23 cellular contexts compared by ENCODE assay signal in the genomic region with DNA sequence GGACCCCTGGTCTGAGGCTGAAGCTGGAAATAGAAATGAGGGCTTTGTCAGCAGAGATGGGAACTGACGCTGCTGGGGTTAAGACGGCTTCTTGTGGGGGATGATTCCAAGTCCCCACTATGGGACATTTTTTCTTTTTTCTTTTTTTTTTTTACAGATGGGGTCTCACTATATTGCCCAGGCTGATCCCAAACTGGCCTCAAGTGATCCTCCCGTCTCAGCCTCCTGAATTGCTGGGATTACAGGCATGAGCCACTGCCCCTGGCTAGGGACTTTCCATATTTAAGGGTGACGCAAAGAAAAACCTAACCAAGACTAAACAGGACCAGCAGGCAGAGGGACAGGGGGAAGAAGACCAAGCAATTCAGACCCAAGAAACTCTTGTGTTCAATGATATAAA. TPM values are rescaled to one million over a fixed set of nuclear protein-coding genes. Genes with fewer than 3 reads are reported as not detected.
"Had no signal": no experiment of that assay in that cellular context is flagged by ENCODE, and none has a peak within 500 bp of the region (broad histone marks: within the 10 kb centered on the region; RNA-seq: fewer than 3 reads in every experiment).

No MANE protein-coding gene starts in this region.

- DNase-seq: activated CD4-positive, alpha-beta memory T cell treated with anti-CD3 and anti-CD28 coated beads for 36 hours; activated CD4-positive, alpha-beta T cell treated with anti-CD3 and anti-CD28 coated beads for 4 hours; activated gamma-delta T cell; activated naive CD8-positive, alpha-beta T cell treated with anti-CD3 and anti-CD28 coated beads for 36 hours; body of pancreas; dorsolateral prefrontal cortex; endodermal cell; foreskin keratinocyte; left cardiac atrium; mesenchymal stem cell; mucosa of descending colon; naive B cell; nucleus accumbens; stimulated activated naive CD4-positive, alpha-beta T cell treated with Interleukin-2 at 50 U/mL for 16 hours; thyroid gland had no signal

- H3K4me2 ChIP-seq: hepatocyte had no signal

- H3K4me3 Mint-ChIP-seq: activated CD4-positive, alpha-beta memory T cell treated with anti-CD3 and anti-CD28 coated beads for 36 hours; activated naive CD8-positive, alpha-beta T cell treated with anti-CD3 and anti-CD28 coated beads for 36 hours; endodermal cell; WTC11 had no signal

- H3K27me3 ChIP-seq: body of pancreas, dorsolateral prefrontal cortex, foreskin keratinocyte, hepatocyte, thyroid gland had no signal

- H2AFZ ChIP-seq: hepatocyte had no signal

- H3K9me3 ChIP-seq: body of pancreas, mucosa of descending colon, thyroid gland had no signal

- H3K4me3 ChIP-seq: body of pancreas, dorsolateral prefrontal cortex, hepatocyte, mucosa of descending colon, thyroid gland had no signal

- ATAC-seq: mucosa of descending colon, WTC11 had no signal

- H3K9me3 Mint-ChIP-seq: activated CD4-positive, alpha-beta memory T cell treated with anti-CD3 and anti-CD28 coated beads for 36 hours; activated naive CD8-positive, alpha-beta T cell treated with anti-CD3 and anti-CD28 coated beads for 36 hours; endodermal cell; WTC11 had no signal

- H3K36me3 Mint-ChIP-seq: activated CD4-positive, alpha-beta memory T cell treated with anti-CD3 and anti-CD28 coated beads for 36 hours; activated naive CD8-positive, alpha-beta T cell treated with anti-CD3 and anti-CD28 coated beads for 36 hours; naive B cell had no signal

- H3K27me3 Mint-ChIP-seq: activated CD4-positive, alpha-beta memory T cell treated with anti-CD3 and anti-CD28 coated beads for 36 hours; activated naive CD8-positive, alpha-beta T cell treated with anti-CD3 and anti-CD28 coated beads for 36 hours had no signal

- FAIRE-seq: colon, islet of Langerhans had no signal

- H3K79me2 ChIP-seq: hepatocyte had no signal

- H3K27ac Mint-ChIP-seq: activated CD4-positive, alpha-beta memory T cell treated with anti-CD3 and anti-CD28 coated beads for 36 hours; activated naive CD8-positive, alpha-beta T cell treated with anti-CD3 and anti-CD28 coated beads for 36 hours; endodermal cell; WTC11 had no signal

- H3K4me1 ChIP-seq: body of pancreas, foreskin keratinocyte, thyroid gland had no signal

- H3K27ac ChIP-seq: body of pancreas, foreskin keratinocyte, hepatocyte, thyroid gland had no signal

- H3K4me1 Mint-ChIP-seq: activated naive CD8-positive, alpha-beta T cell treated with anti-CD3 and anti-CD28 coated beads for 36 hours had no signal

RNA-seq across cellular contexts. Expression of a gene that starts 38.1 kb away (rescaled TPM):
- total RNA-seq: activated CD4-positive, alpha-beta memory T cell treated with anti-CD3 and anti-CD28 coated beads for 36 hours; activated naive CD8-positive, alpha-beta T cell treated with anti-CD3 and anti-CD28 coated beads for 36 hours; endodermal cell; epithelial cell of proximal tubule; fibroblast of lung; foreskin keratinocyte; renal cortical epithelial cell; T-helper 2 cell treated with Interferon-gamma antibody and Interleukin-4, amounts not matched to agents 100 ng/mL and 5 ng/mL, for 36 hours had no signal
- polyA plus RNA-seq: fibroblast of lung, foreskin keratinocyte had no signal

RNA-seq across cellular contexts. Expression of a gene that starts 43.9 kb away (rescaled TPM):
- total RNA-seq: epithelial cell of proximal tubule, renal cortical epithelial cell had no signal
